1 cellular context compared by ENCODE assay signal in genomic region chr20:38133680-38134426, GRCh38.
A peak's percentile ranks its signal among the peaks of the same experiment; 100 is the strongest.
TF ChIP-seq lines count a peak whose summit lies in the region.

No MANE protein-coding gene starts in this region.

TF ChIP-seq in HepG2, 621 proteins besides CTCF, POLR2A, EP300 and RAD21 (continues in another document):
- no peak for TF ChIP-seq FOXO1 (CRISPR knock-in tag; IDR thresholded peaks at IDR 0.05)
- no peak for TF ChIP-seq ZNF12 (CRISPR knock-in tag; IDR thresholded peaks at IDR 0.05)
- TF ChIP-seq SNAPC4 (CRISPR knock-in tag; IDR thresholded peaks at IDR 0.05): 0 out of 2 replicates have a peak, but pooled peaks have one; percentile 9
- 0 out of 2 replicates have a peak, but pooled peaks have one; percentile 12 for TF ChIP-seq DNMT1 (CRISPR knock-in tag; IDR thresholded peaks at IDR 0.05)
- TF ChIP-seq DMTF1 (CRISPR knock-in tag; IDR thresholded peaks at IDR 0.05): no peak
- TF ChIP-seq NR2F6 (IDR thresholded peaks at IDR 0.05): 0 out of 2 replicates have a peak, but pooled peaks have one; percentile 17
- 0 out of 2 replicates have a peak, but pooled peaks have one; percentile 8 for TF ChIP-seq NR2F6 (CRISPR knock-in tag; IDR thresholded peaks at IDR 0.05)
- no peak for TF ChIP-seq RNF2 (conservative IDR thresholded peaks at IDR 0.05; ENCODE audit: low read depth)
- TF ChIP-seq ZSCAN21 (CRISPR knock-in tag; IDR thresholded peaks at IDR 0.05; ENCODE audit: borderline replicate concordance): no peak
- TF ChIP-seq GPBP1L1 (CRISPR knock-in tag; IDR thresholded peaks at IDR 0.05): no peak
- peak; percentile 94 for TF ChIP-seq ZNF770 (CRISPR knock-in tag; IDR thresholded peaks at IDR 0.05)
- TF ChIP-seq ZNF431 (CRISPR knock-in tag; IDR thresholded peaks at IDR 0.05; ENCODE audit: borderline replicate concordance, low read depth): no peak
- TF ChIP-seq SMAD9 (CRISPR knock-in tag; IDR thresholded peaks at IDR 0.05): no peak; the same call in 1 of the 2 replicates
- TF ChIP-seq SNAPC2 (CRISPR knock-in tag; IDR thresholded peaks at IDR 0.05): no peak
- TF ChIP-seq ZNF3 (CRISPR knock-in tag; IDR thresholded peaks at IDR 0.05): 0 out of 2 replicates have a peak, but pooled peaks have one; percentile 42
- peak; percentile 78; the same call in 1 of the 2 replicates for TF ChIP-seq ZNF501 (CRISPR knock-in tag; IDR thresholded peaks at IDR 0.05)
- no peak for TF ChIP-seq PRDM10 (CRISPR knock-in tag; IDR thresholded peaks at IDR 0.05; ENCODE audit: low read depth)
- TF ChIP-seq SSRP1 (CRISPR knock-in tag; IDR thresholded peaks at IDR 0.05): peak; percentile 89
- no peak for TF ChIP-seq KMT2A (CRISPR knock-in tag; IDR thresholded peaks at IDR 0.05)
- TF ChIP-seq THAP7 (CRISPR knock-in tag; IDR thresholded peaks at IDR 0.05): 0 out of 2 replicates have a peak, but pooled peaks have one; percentile 11
- no peak for TF ChIP-seq RBFOX2 (IDR thresholded peaks at IDR 0.05; ENCODE audit: low read depth, low read length)
- TF ChIP-seq MIER2 (CRISPR knock-in tag; IDR thresholded peaks at IDR 0.05): no peak
- TF ChIP-seq CEBPB (IDR thresholded peaks at IDR 0.05; ENCODE audit: borderline replicate concordance, low read depth, low read length): no peak
- TF ChIP-seq SALL2 (CRISPR knock-in tag; IDR thresholded peaks at IDR 0.05): no peak
- peak; percentile 75; the same call in 1 of the 2 replicates for TF ChIP-seq ESRRA (CRISPR knock-in tag; IDR thresholded peaks at IDR 0.05; ENCODE audit: low read depth)
- TF ChIP-seq TGIF2 (CRISPR knock-in tag; IDR thresholded peaks at IDR 0.05): 0 out of 2 replicates have a peak, but pooled peaks have one; percentile 18
- TF ChIP-seq REXO4 (CRISPR knock-in tag; IDR thresholded peaks at IDR 0.05; ENCODE audit: borderline replicate concordance): no peak
- 0 out of 2 replicates have a peak, but pooled peaks have one; percentile 34 for TF ChIP-seq ZNF724P (CRISPR knock-in tag; IDR thresholded peaks at IDR 0.05; ENCODE audit: borderline replicate concordance)
- TF ChIP-seq ZNF468 (CRISPR knock-in tag; IDR thresholded peaks at IDR 0.05): no peak
- TF ChIP-seq LCORL (IDR thresholded peaks at IDR 0.05): no peak
- TF ChIP-seq LCORL (CRISPR knock-in tag; IDR thresholded peaks at IDR 0.05): no peak
- TF ChIP-seq MBD4 (IDR thresholded peaks at IDR 0.05; ENCODE audit: borderline replicate concordance, low read length): no peak
- peak; percentile 27; the same call in 1 of the 2 replicates for TF ChIP-seq RFXAP (CRISPR knock-in tag; IDR thresholded peaks at IDR 0.05; ENCODE audit: borderline replicate concordance)
- no peak for TF ChIP-seq ZFYVE20 (CRISPR knock-in tag; IDR thresholded peaks at IDR 0.05; ENCODE audit: borderline replicate concordance, low read depth)
- TF ChIP-seq ZNF75D (CRISPR knock-in tag; IDR thresholded peaks at IDR 0.05; ENCODE audit: borderline replicate concordance): no peak
- 0 out of 2 replicates have a peak, but pooled peaks have one; percentile 11 for TF ChIP-seq PATZ1 (CRISPR knock-in tag; IDR thresholded peaks at IDR 0.05)
- peak; percentile 94 for TF ChIP-seq ZNF121 (CRISPR knock-in tag; IDR thresholded peaks at IDR 0.05)
- 0 out of 2 replicates have a peak, but pooled peaks have one; percentile 10 for TF ChIP-seq FOXM1 (CRISPR knock-in tag; IDR thresholded peaks at IDR 0.05)
- peak; percentile 10; the same call in 1 of the 2 replicates for TF ChIP-seq ISL2 (CRISPR knock-in tag; IDR thresholded peaks at IDR 0.05)
- TF ChIP-seq ZNF605 (CRISPR knock-in tag; IDR thresholded peaks at IDR 0.05): no peak
- TF ChIP-seq ISX (CRISPR knock-in tag; conservative IDR thresholded peaks at IDR 0.05): no peak
- no peak for TF ChIP-seq ZNF557 (CRISPR knock-in tag; IDR thresholded peaks at IDR 0.05)
- no peak for TF ChIP-seq MAX (IDR thresholded peaks at IDR 0.05)
- TF ChIP-seq NCOR1 (IDR thresholded peaks at IDR 0.05; ENCODE audit: borderline replicate concordance, low read length): peak; percentile 41; the same call in 1 of the 2 replicates
- TF ChIP-seq ZNF660 (CRISPR knock-in tag; IDR thresholded peaks at IDR 0.05; ENCODE audit: borderline replicate concordance, low read depth): no peak
